8 cellular contexts compared by ENCODE assay signal in the genomic region with DNA sequence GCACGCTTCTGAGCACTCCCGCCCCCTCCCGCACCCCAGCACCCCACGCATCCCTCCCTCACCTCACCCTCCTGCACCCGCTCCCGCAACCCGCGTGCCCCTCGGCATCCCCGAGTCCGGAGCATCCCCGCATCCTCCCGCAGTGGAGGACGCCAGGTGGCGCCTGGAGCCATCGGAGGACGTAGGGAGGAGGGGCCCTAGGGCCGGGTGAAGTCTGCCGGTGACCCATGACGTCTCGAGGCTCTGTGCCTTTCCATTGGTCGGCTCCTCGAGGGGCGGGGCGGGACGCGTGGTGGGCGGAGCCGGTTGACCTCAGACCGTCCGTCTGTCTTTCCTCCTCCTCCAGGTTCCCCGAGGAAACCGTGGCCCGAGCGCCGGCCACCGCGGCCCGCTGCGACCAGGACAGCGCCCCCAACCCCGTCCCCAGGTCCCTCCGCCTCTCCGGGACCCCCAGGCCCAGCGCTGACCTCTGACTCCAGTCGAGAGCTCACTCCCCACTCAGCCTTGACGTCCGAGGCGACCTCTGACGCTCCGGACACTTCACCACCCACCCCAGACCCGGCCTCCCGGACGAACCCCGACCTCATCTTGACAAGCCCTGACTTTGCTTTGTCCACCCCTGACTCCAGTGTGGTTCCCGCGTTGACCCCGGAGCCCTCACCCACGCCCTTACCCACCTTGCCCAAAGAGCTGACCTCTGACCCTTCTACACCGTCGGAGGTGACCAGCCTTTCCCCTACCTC. TPM values are rescaled to one million over a fixed set of nuclear protein-coding genes. Genes with fewer than 3 reads are reported as not detected.
DNase-seq lines count a peak whose midpoint lies in the region; ATAC-seq and TF ChIP-seq lines count a peak whose summit lies in the region.

No MANE protein-coding gene starts in this region.

- ATAC-seq in GM18907 (IDR thresholded peaks at IDR 0.05; ENCODE audit: unreplicated experiment), result peak; percentile 99
- ATAC-seq in HG03159 (IDR thresholded peaks at IDR 0.05; ENCODE audit: unreplicated experiment), result peak; percentile 99

- intact Hi-C loops in spleen (cut with DNase I; ENCODE audit: low total_unique reads), result loop anchor here (2.0 kb wide), 1 partner anchor 116 kb away; no protein-coding TSS in a partner anchor

- TF ChIP-seq CTCF in WI38 (IDR thresholded peaks at IDR 0.05; ENCODE audit: low read depth, low read length) (peak; percentile 84), cardiac fibroblast (IDR thresholded peaks at IDR 0.05; ENCODE audit: low read depth, low read length) (peak; percentile 96), spleen (IDR thresholded peaks at IDR 0.05 in 8 of 11, conservative IDR thresholded peaks at IDR 0.05 in 3 of 11) (peak; percentile 67 to 98 (median 87))

- 8 to 15% (median 9%) methylated on average over 37 to 61 of the region's 61 CpGs for WGBS in spleen, 5 donors

- no peaks in the 10 kb centered on the region for H3K9me3 ChIP-seq in spleen

- H3K27me3 ChIP-seq in spleen (replicated peaks in 1 of 7), result peaks cover 0 to 27% (median 0%) of the 10 kb centered on the region in 7 donors

- H3K4me3 ChIP-seq in WI38 (ENCODE audit: low read depth, low read length), result peak overlapping the region; percentile 37; the same call in 1 of the 2 replicates
- peak overlapping the region; percentile 5 to 39 for H3K4me3 ChIP-seq in cardiac fibroblast (replicated peaks in 1 of 2; ENCODE audit: low read depth in 2 of 2, low read length in 2 of 2)
- peak overlapping the region in 7 of 8 donors; percentile 25 to 63 (median 37) for H3K4me3 ChIP-seq in spleen

- TF ChIP-seq POLR2A in spleen (IDR thresholded peaks at IDR 0.05), result no peak

- H3K27ac ChIP-seq in spleen, result peak overlapping the region; percentile 71 to 88 (median 82)

- peaks cover 0 to 11% (median 0%) of the 10 kb centered on the region in 6 donors for H3K36me3 ChIP-seq in spleen

- DNase-seq in AG08395 (ENCODE audit: low spot score), result peak; percentile 100
- peak; percentile 99 for DNase-seq in NCI-H2227 (lab: John Stamatoyannopoulos, UW; ENCODE audit: unreplicated experiment)
- DNase-seq in cardiac fibroblast (ENCODE audit: low read depth in 2 of 2), result peak; percentile 94 to 96
- peak; percentile 88 for DNase-seq in iris pigment epithelial cell (ENCODE audit: low read depth)
- peak; percentile 96 for DNase-seq in spleen

- H3K4me1 ChIP-seq in spleen, result peaks cover 0 to 13% (median 11%) of the 10 kb centered on the region in 6 donors

RNA-seq across cellular contexts. Expression of gene SBK2, which starts 19.9 kb away (rescaled TPM):
- not detected for total RNA-seq in spleen
- not detected for polyA plus RNA-seq in spleen

RNA-seq across cellular contexts. Expression of gene SBK3, which starts 28.3 kb away (rescaled TPM):
- not detected for total RNA-seq in spleen
- polyA plus RNA-seq in spleen, result not detected

RNA-seq across cellular contexts. Expression of gene SSC5D, which starts 28.8 kb away (rescaled TPM):
- 10 to 100 TPM; 11.0 to 30.6 (median 24.1) TPM for total RNA-seq in spleen
- polyA plus RNA-seq in spleen, result 1 to 10 TPM in 2 of 3 donors, under 1 TPM in 1; 0.61 to 7.4 (median 2.5) TPM

RNA-seq across cellular contexts. Expression of gene NAT14, which starts 32.1 kb away (rescaled TPM):
- total RNA-seq in spleen, result 10 to 100 TPM in 1 of 7 donors, 1 to 10 TPM in 6; 1.9 to 10.3 (median 6.9) TPM
- polyA plus RNA-seq in spleen, result 10 to 100 TPM; 13.8 to 17.7 (median 15.5) TPM

RNA-seq across cellular contexts. Expression of gene ZNF628, which starts 40.6 kb away (rescaled TPM):
- 10 to 100 TPM in 3 of 7 donors, 1 to 10 TPM in 4; 4.4 to 13.6 (median 9.7) TPM for total RNA-seq in spleen
- polyA plus RNA-seq in spleen, result 1 to 10 TPM; 1.4 to 8.2 (median 1.7) TPM

Comparison
In these comparisons a context has a peak if more than half of its experiments do, and no peak if none do; other contexts are left out.
1. Peak in every context shown above with its lines: DNase-seq, ATAC-seq, H3K4me3 ChIP-seq and H3K27ac ChIP-seq.